ENCODE assay signal across 17 cellular contexts in the genomic region with DNA sequence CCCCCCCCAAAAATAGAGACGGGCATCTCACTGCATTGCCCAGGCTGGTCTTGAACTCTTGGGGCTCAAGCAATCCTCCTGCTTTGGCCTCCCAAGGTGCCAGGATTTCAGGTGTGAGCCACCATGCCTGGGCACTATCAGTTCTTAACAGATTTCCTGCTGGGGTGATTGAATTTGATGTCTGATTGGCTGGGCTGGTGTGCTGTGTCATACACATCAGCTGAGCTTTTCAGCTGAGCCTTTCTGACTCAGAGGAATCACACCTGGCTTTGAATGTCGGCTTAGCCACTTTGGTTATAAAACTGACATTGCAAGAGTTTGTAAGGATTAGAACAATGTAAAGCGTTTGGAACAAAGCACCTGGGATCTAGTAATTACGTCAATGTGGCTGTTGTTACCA.
"Had no signal": no experiment of that assay in that cellular context is flagged by ENCODE, and none has a peak within 500 bp of the region (broad histone marks: within the 10 kb centered on the region; RNA-seq: fewer than 3 reads in every experiment).

No MANE protein-coding gene starts in this region.

- H3K4me3 Mint-ChIP-seq: activated naive CD8-positive, alpha-beta T cell; activated T-cell treated with anti-CD3 and anti-CD28 coated beads, Interleukin-2, amount 50 U/mL, for 72 hours; mesothelial cell of epicardium; natural killer cell treated with Interleukin-12 subunit alpha and Interleukin-12 subunit beta and Interleukin-15 and Interleukin-18, amount 100 ng/mL, for 72 hours had no signal

- H3K27ac ChIP-seq: lower lobe of right lung, neutrophil, transverse colon had no signal

- H3K27me3 ChIP-seq: gastroesophageal sphincter, neutrophil, spleen, transverse colon had no signal

- H3K9me3 Mint-ChIP-seq: activated T-cell treated with anti-CD3 and anti-CD28 coated beads, Interleukin-2, amount 50 U/mL, for 72 hours; mesothelial cell of epicardium; natural killer cell treated with Interleukin-12 subunit alpha and Interleukin-12 subunit beta and Interleukin-15 and Interleukin-18, amount 100 ng/mL, for 72 hours had no signal

- H3K4me3 ChIP-seq: gastroesophageal sphincter, lower lobe of right lung, spleen, transverse colon had no signal

- H3K27me3 Mint-ChIP-seq: activated naive CD8-positive, alpha-beta T cell; natural killer cell treated with Interleukin-12 subunit alpha and Interleukin-12 subunit beta and Interleukin-15 and Interleukin-18, amount 100 ng/mL, for 72 hours had no signal

- H3K9me3 ChIP-seq: gastroesophageal sphincter, lower lobe of right lung, neutrophil, SK-N-SH, spleen, transverse colon had no signal

- H3K36me3 ChIP-seq: gastroesophageal sphincter, lower lobe of right lung, transverse colon had no signal

- DNase-seq: activated CD4-positive, alpha-beta T cell treated with anti-CD3 and anti-CD28 coated beads, Interleukin-2, amount 50 U/mL, for 1 hour; activated gamma-delta T cell; activated T-cell treated with anti-CD3 and anti-CD28 coated beads, Interleukin-2, amount 50 U/mL, for 72 hours; erythroblast; left cardiac atrium; lower lobe of right lung; SK-N-SH; spleen; stimulated activated naive CD4-positive, alpha-beta T cell treated with Interleukin-2 at 50 U/mL for 16 hours; substantia nigra; transverse colon had no signal

- ATAC-seq: activated T-cell treated with anti-CD3 and anti-CD28 coated beads, Interleukin-2, amount 50 U/mL, for 72 hours; natural killer cell treated with Interleukin-12 subunit alpha and Interleukin-12 subunit beta and Interleukin-15 and Interleukin-18, amount 100 ng/mL, for 72 hours had no signal

- H3K4me1 ChIP-seq: transverse colon had no signal

- H3K27ac Mint-ChIP-seq: activated naive CD8-positive, alpha-beta T cell; activated T-cell treated with anti-CD3 and anti-CD28 coated beads, Interleukin-2, amount 50 U/mL, for 72 hours; natural killer cell treated with Interleukin-12 subunit alpha and Interleukin-12 subunit beta and Interleukin-15 and Interleukin-18, amount 100 ng/mL, for 72 hours had no signal

- H3K9ac ChIP-seq: parathyroid adenoma had no signal
